ENCODE assay signal across 21 cellular contexts in the genomic region with DNA sequence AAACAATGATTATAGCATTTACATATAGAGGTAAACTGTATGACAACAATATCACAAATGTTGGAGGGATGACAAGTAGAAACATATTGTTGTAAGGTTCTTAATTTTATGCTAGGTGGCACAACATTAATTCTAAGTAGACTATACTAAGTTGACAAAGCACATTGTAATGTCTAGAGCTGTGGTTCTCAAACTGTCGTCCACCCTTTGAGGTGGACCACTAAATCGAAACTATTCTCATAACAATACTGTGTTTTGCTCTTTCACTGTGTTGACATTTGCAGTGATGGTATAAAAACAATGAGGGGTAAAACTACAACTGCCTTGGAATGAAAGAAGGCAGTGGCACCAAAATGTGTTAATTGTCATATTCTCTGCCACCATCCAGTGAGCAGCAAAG.
DNase-seq lines count a peak whose midpoint lies in the region; ATAC-seq, FAIRE-seq and TF ChIP-seq lines count a peak whose summit lies in the region.
"Had no signal": no experiment of that assay in that cellular context is flagged by ENCODE, and none has a peak within 500 bp of the region (broad histone marks: within the 10 kb centered on the region; RNA-seq: fewer than 3 reads in every experiment).

No MANE protein-coding gene starts in this region.

- H3K9ac ChIP-seq in GM12878 (ENCODE audit: control insufficient read depth, insufficient read depth, low read length) (no peak overlapping the region), mammary epithelial cell (ENCODE audit: insufficient read depth, low read length) (no peak overlapping the region)
- H3K9ac ChIP-seq: BLaER1 had no signal

- no TSS peak for BruUV-seq in GM12878 (replicated peaks; lab: Mats Ljungman, UMichigan)
- no TSS peak for BruUV-seq in mammary epithelial cell (replicated peaks; lab: Mats Ljungman, UMichigan)

- 100% methylated on average over 2 of the region's 2 CpGs for WGBS in GM12878 (ENCODE audit: insufficient coverage, insufficient replicate concordance, low lambda C conversion rate, missing lambda C conversion rate)
- WGBS in mammary epithelial cell (ENCODE audit: low coverage, missing lambda C conversion rate) = 100% methylated on average over 2 of the region's 2 CpGs

- TF ChIP-seq POLR2A in GM12891 (IDR thresholded peaks at IDR 0.05; ENCODE audit: low read depth, low read length) = no peak
- no peak for TF ChIP-seq POLR2A in GM12878 (IDR thresholded peaks at IDR 0.05; ENCODE audit: low read depth, low read length)

- TF ChIP-seq EP300 in GM12878 (IDR thresholded peaks at IDR 0.05; ENCODE audit: borderline replicate concordance in 1 of 2, control insufficient read depth in 1 of 2, low read depth in 2 of 2, low read length in 2 of 2) = no peak

- intact Hi-C loops in GM12878 (cut with micrococcal nuclease; ENCODE audit: unreplicated experiment) = no loop called here
- intact Hi-C loops in mammary epithelial cell (cut with micrococcal nuclease) = no loop called here

- H4K20me1 ChIP-seq in GM12878 (ENCODE audit: control insufficient read depth, insufficient read depth) = no peaks in the 10 kb centered on the region
- H4K20me1 ChIP-seq in mammary epithelial cell (ENCODE audit: insufficient read depth, low read length) = no peaks in the 10 kb centered on the region
- H4K20me1 ChIP-seq: BLaER1 had no signal

- H3K9me3 ChIP-seq in GM12878 (replicated peaks; ENCODE audit: control insufficient read depth, insufficient read depth, low read length) (peaks cover 14% of the 10 kb centered on the region), mammary epithelial cell (replicated peaks; ENCODE audit: insufficient read depth, low read length) (no peaks in the 10 kb centered on the region)
- H3K9me3 ChIP-seq: BE2C had no signal

- H3K27me3 ChIP-seq in GM12878 (replicated peaks in 1 of 2; ENCODE audit: control insufficient read depth in 2 of 2, insufficient read depth in 2 of 2, low read length in 1 of 2) (no peaks in the 10 kb centered on the region), mammary epithelial cell (ENCODE audit: insufficient read depth, low read length) (no peaks in the 10 kb centered on the region)
- H3K27me3 ChIP-seq: BE2C, BLaER1 had no signal

- dilution Hi-C loops in mammary epithelial cell (cut with HindIII; ENCODE audit: low sequenced_read_pairs) = no loop called here

- H2AFZ ChIP-seq in GM12878 (ENCODE audit: control insufficient read depth, low read depth, low read length) (no peak overlapping the region), mammary epithelial cell (ENCODE audit: low read depth, low read length) (no peak overlapping the region)

- POLR2A ChIA-PET in GM12878 (lab: Charles Lee) = no interaction called here

- H3K4me2 ChIP-seq in GM12878 (ENCODE audit: control insufficient read depth, insufficient read depth) (no peak overlapping the region), mammary epithelial cell (ENCODE audit: insufficient read depth, low read depth, low read length) (no peak overlapping the region)
- H3K4me2 ChIP-seq: BLaER1 had no signal

- TF ChIP-seq RAD21 in GM12878 (IDR thresholded peaks at IDR 0.05; ENCODE audit: insufficient read depth, low read depth, low read length) = no peak

- ATAC-seq in GM12878 (peak; percentile 87), HG02938 (IDR thresholded peaks at IDR 0.05; ENCODE audit: unreplicated experiment) (no peak)

- in situ Hi-C loops in GM12878 (cut with MboI) (no loop called here), mammary epithelial cell (cut with MboI; ENCODE audit: low sequenced_read_pairs in 2 of 2) (no loop called here)

- RAD21 ChIA-PET in GM12878 (lab: Charles Lee; ENCODE audit: unreplicated experiment) = no interaction called here

- peak; percentile 23 for DNase-seq in GM12865 (ENCODE audit: low read depth)
- DNase-seq in GM12891 (ENCODE audit: insufficient read length, low spot score) = no peak
- DNase-seq in GM12878 (ENCODE audit: low read depth, low spot score) = no peak
- no peak for DNase-seq in mammary epithelial cell
- no peak for DNase-seq in COLO668 (lab: John Stamatoyannopoulos, UW; ENCODE audit: unreplicated experiment)
- DNase-seq: 8988T; ACHN; BE2C; C1 segment of cervical spinal cord; Caco-2; Calu3; CD4-positive, alpha-beta memory T cell; CD4-positive, CD25-positive, alpha-beta regulatory T cell; CD8-positive, alpha-beta memory T cell; DMS79 treated with DMSO at 0.1 percent for 48 hours; GF-D8 had no signal

- H3K4me3 ChIP-seq in GM12865 (ENCODE audit: low read depth, low read length) (no peak overlapping the region), GM12878 (no peak overlapping the region), mammary epithelial cell (replicated peaks in 1 of 3; ENCODE audit: insufficient read depth in 1 of 3, low read depth in 2 of 3, low read length in 3 of 3) (no peak overlapping the region)
- H3K4me3 ChIP-seq: BLaER1 had no signal

- SMC1A ChIA-PET in GM12878 (lab: Charles Lee; ENCODE audit: uncharacterized antibody, unreplicated experiment) = interaction anchor here (0.8 to 1.7 kb wide), 5 partner anchors 12 to 29 kb away, joined by 3 to 5 read pairs (median 3); no protein-coding TSS in a partner anchor

- no peaks in the 10 kb centered on the region for H3K4me1 ChIP-seq in GM12878 (ENCODE audit: control insufficient read depth, insufficient read depth, low read length)
- H3K4me1 ChIP-seq in mammary epithelial cell (ENCODE audit: insufficient read depth, low read length) = peaks cover 10% of the 10 kb centered on the region
- H3K4me1 ChIP-seq: BE2C, BLaER1, Caco-2 had no signal

- H3K36me3 ChIP-seq in GM12878 (ENCODE audit: control insufficient read depth in 2 of 2, insufficient read depth in 2 of 2, low read length in 1 of 2) = no peaks in the 10 kb centered on the region
- H3K36me3 ChIP-seq in mammary epithelial cell (ENCODE audit: insufficient read depth, low read length) = peaks cover 4% of the 10 kb centered on the region
- H3K36me3 ChIP-seq: BE2C had no signal

- no peaks in the 10 kb centered on the region; the same call in none of the 2 replicates for H3K79me2 ChIP-seq in GM12878 (ENCODE audit: control insufficient read depth, insufficient read depth, low read length)
- peaks cover 39% of the 10 kb centered on the region for H3K79me2 ChIP-seq in mammary epithelial cell (ENCODE audit: insufficient read depth, low read length)

- CTCF ChIA-PET in GM12878 (lab: Yijun Ruan, JAX) (interaction anchor here (1.1 kb wide), 1 partner anchor 10 kb away, joined by 3 read pairs; no protein-coding TSS in a partner anchor), mammary epithelial cell (lab: Charles Lee; ENCODE audit: low non-redundant PET) (no interaction called here)

- H3K27ac ChIP-seq in GM12878 (ENCODE audit: control insufficient read depth, insufficient read depth) (no peak overlapping the region), mammary epithelial cell (ENCODE audit: insufficient read depth, low read depth, low read length) (no peak overlapping the region)
- H3K27ac ChIP-seq: BLaER1 had no signal

- FAIRE-seq in GM12891 (lab: Jason Lieb, UNC) = peak; percentile 28
- peak; percentile 27 for FAIRE-seq in GM12878 (lab: Jason Lieb, UNC)
- FAIRE-seq: A204.1, D721Med, GM12892 had no signal

- no peak for TF ChIP-seq CTCF in GM12865 (IDR thresholded peaks at IDR 0.05; ENCODE audit: insufficient read depth, low read depth, low read length, missing control alignments)
- TF ChIP-seq CTCF in GM12878 (IDR thresholded peaks at IDR 0.05 in 2 of 3, conservative IDR thresholded peaks at IDR 0.05 in 1 of 3; ENCODE audit: control insufficient read depth in 2 of 3, extremely low read depth in 1 of 3, insufficient read depth in 1 of 3, low read depth in 3 of 3, low read length in 3 of 3) = no peak
- no peak for TF ChIP-seq CTCF in mammary epithelial cell (conservative IDR thresholded peaks at IDR 0.05 in 1 of 2, IDR thresholded peaks at IDR 0.05 in 1 of 2; ENCODE audit: extremely low read depth in 1 of 2, insufficient read depth in 1 of 2, low read depth in 1 of 2, low read length in 2 of 2)

TF ChIP-seq in GM12891, 5 proteins besides CTCF, POLR2A, EP300 and RAD21:
- no peak for TF ChIP-seq PAX5 (IDR thresholded peaks at IDR 0.05; ENCODE audit: insufficient read depth, low read length, severe bottlenecking)
- no peak for TF ChIP-seq TAF1 (IDR thresholded peaks at IDR 0.05; ENCODE audit: low read depth, low read length)
- no peak for TF ChIP-seq SPI1 (IDR thresholded peaks at IDR 0.05; ENCODE audit: low read depth, low read length)
- TF ChIP-seq POU2F2 (IDR thresholded peaks at IDR 0.05; ENCODE audit: low read depth, low read length) = no peak

TF ChIP-seq in GM12878, 131 proteins besides CTCF, POLR2A, EP300 and RAD21:
- TF ChIP-seq ZNF622 (IDR thresholded peaks at IDR 0.05) (no peak), CBFB (IDR thresholded peaks at IDR 0.05; ENCODE audit: low read depth) (no peak), CBX5 (IDR thresholded peaks at IDR 0.05; ENCODE audit: low read depth) (no peak), RUNX3 (IDR thresholded peaks at IDR 0.05; ENCODE audit: low read length) (peak; percentile 47; the same call in 1 of the 2 replicates), CHD4 (IDR thresholded peaks at IDR 0.05) (no peak)
- TF ChIP-seq, protein P1, sequence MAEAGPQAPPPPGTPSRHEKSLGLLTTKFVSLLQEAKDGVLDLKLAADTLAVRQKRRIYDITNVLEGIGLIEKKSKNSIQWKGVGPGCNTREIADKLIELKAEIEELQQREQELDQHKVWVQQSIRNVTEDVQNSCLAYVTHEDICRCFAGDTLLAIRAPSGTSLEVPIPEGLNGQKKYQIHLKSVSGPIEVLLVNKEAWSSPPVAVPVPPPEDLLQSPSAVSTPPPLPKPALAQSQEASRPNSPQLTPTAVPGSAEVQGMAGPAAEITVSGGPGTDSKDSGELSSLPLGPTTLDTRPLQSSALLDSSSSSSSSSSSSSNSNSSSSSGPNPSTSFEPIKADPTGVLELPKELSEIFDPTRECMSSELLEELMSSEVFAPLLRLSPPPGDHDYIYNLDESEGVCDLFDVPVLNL (IDR thresholded peaks at IDR 0.05; ENCODE audit: low read depth, low read length) = no peak
- TF ChIP-seq, protein P2, sequence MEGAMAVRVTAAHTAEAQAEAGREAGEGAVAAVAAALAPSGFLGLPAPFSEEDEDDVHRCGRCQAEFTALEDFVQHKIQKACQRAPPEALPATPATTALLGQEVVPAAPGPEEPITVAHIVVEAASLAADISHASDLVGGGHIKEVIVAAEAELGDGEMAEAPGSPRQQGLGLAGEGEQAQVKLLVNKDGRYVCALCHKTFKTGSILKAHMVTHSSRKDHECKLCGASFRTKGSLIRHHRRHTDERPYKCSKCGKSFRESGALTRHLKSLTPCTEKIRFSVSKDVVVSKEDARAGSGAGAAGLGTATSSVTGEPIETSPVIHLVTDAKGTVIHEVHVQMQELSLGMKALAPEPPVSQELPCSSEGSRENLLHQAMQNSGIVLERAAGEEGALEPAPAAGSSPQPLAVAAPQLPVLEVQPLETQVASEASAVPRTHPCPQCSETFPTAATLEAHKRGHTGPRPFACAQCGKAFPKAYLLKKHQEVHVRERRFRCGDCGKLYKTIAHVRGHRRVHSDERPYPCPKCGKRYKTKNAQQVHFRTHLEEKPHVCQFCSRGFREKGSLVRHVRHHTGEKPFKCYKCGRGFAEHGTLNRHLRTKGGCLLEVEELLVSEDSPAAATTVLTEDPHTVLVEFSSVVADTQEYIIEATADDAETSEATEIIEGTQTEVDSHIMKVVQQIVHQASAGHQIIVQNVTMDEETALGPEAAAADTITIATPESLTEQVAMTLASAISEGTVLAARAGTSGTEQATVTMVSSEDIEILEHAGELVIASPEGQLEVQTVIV (IDR thresholded peaks at IDR 0.05; ENCODE audit: borderline replicate concordance, partially characterized antibody) = no peak
